In the genomic region with DNA sequence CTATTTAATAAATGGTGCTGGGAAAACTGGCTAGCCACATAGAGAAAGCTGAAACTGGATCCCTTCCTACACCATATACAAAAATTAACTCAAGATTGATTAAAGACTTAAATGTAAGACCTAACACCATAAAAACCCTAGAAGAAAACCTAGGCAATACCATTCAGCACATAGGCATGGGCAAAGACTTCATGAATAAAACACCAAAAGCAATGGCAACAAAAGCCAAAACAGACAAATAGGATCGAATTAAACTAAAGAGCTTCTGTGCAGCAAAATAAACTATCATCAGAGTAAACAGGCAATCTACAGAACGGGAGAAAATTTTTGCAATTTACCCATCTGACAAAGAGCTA, we compare ENCODE assay signal across 8 cellular contexts.
DNase-seq lines count a peak whose midpoint lies in the region; ATAC-seq, FAIRE-seq and TF ChIP-seq lines count a peak whose summit lies in the region.
"Not testable (repeated sequence)": the region's sequence is repeated elsewhere in the genome, so short reads cannot be mapped to it uniquely, and the experiment has no call there.

No MANE protein-coding gene starts in this region.

- not testable (repeated sequence) for H3F3A ChIP-seq in PC-9 (ENCODE audit: insufficient read depth, low read depth)

- CTCF ChIA-PET in PC-9 (lab: Charles Lee), result not testable (repeated sequence)
- CTCF ChIA-PET in WTC11 (lab: Charles Lee), result interaction anchor here (1.0 kb wide), 1 partner anchor 26 kb away, joined by 10 read pairs; no protein-coding TSS in a partner anchor

- not testable (repeated sequence) for TF ChIP-seq CTCF in 22Rv1 (IDR thresholded peaks at IDR 0.05); PC-9 (conservative IDR thresholded peaks at IDR 0.05); WTC11 (IDR thresholded peaks at IDR 0.05); endodermal cell (conservative IDR thresholded peaks at IDR 0.05); mucosa of descending colon (IDR thresholded peaks at IDR 0.05)

- peak overlapping the region; percentile 84 for H3K4me2 ChIP-seq in PC-9

- H3K9ac ChIP-seq in ES-I3 (ENCODE audit: low read depth, low read length), result peak overlapping the region; percentile 63
- peak overlapping the region; percentile 83 for H3K9ac ChIP-seq in HUES6 (ENCODE audit: low read length)
- not testable (repeated sequence) for H3K9ac ChIP-seq in endodermal cell (ENCODE audit: extremely low read depth, low read length, poor library complexity, severe bottlenecking)

- not testable (repeated sequence) for H3K36me3 ChIP-seq in ES-I3 (ENCODE audit: insufficient read depth, low read length); HUES6 (ENCODE audit: control insufficient read depth, insufficient read depth, low read length); PC-9 (ENCODE audit: low read depth); endodermal cell (ENCODE audit: control insufficient read depth, insufficient read depth, low read length); mucosa of descending colon (ENCODE audit: low read depth); small intestine (ENCODE audit: control insufficient read depth in 2 of 2, insufficient read depth in 2 of 2, low read length in 2 of 2)

- H4K20me1 ChIP-seq in PC-9 (ENCODE audit: insufficient read depth), result not testable (repeated sequence)

- not testable (repeated sequence) for FAIRE-seq in small intestine (lab: Jason Lieb, UNC)

- H3K4me3 Mint-ChIP-seq in WTC11 (peak overlapping the region; percentile 66), endodermal cell (peak overlapping the region; percentile 69)

- not testable (repeated sequence) for BruUV-seq in PC-9 (replicated peaks; lab: Mats Ljungman, UMichigan)

- peaks cover 22% of the 10 kb centered on the region for H3K4me1 Mint-ChIP-seq in WTC11
- H3K4me1 Mint-ChIP-seq in endodermal cell, result not testable (repeated sequence)

- H3K79me2 ChIP-seq in PC-9 (ENCODE audit: low read depth), result not testable (repeated sequence)

- H3K9me3 ChIP-seq in ES-I3 (ENCODE audit: control insufficient read depth, insufficient read depth, low read length); HUES6 (ENCODE audit: control insufficient read depth, insufficient read depth, low read depth, low read length); PC-9 (ENCODE audit: insufficient read depth, low read depth); endodermal cell (ENCODE audit: control insufficient read depth, low read length); mucosa of descending colon; small intestine (ENCODE audit: control insufficient read depth, low read depth): not testable (repeated sequence)

- peak overlapping the region; percentile 89 for H2AFZ ChIP-seq in PC-9

- not testable (repeated sequence) for H3K4me1 ChIP-seq in ES-I3 (ENCODE audit: insufficient read depth, low read length); HUES6 (ENCODE audit: control insufficient read depth, insufficient read depth, low read length); PC-9 (replicated peaks; ENCODE audit: insufficient read depth); endodermal cell (ENCODE audit: control insufficient read depth, insufficient read depth, low read length); mucosa of descending colon (ENCODE audit: low read depth); small intestine (ENCODE audit: control insufficient read depth in 2 of 2, insufficient read depth in 1 of 2, low read depth in 1 of 2, low read length in 1 of 2)

- POLR2A ChIA-PET in PC-9 (lab: Charles Lee; ENCODE audit: unreplicated experiment), result interaction anchor here (0.6 kb wide), 1 partner anchor 260 kb away, joined by 3 read pairs; no protein-coding TSS in a partner anchor
- POLR2A ChIA-PET in WTC11 (lab: Charles Lee), result not testable (repeated sequence)

- H3K36me3 Mint-ChIP-seq in WTC11, result peaks cover 24% of the 10 kb centered on the region
- H3K36me3 Mint-ChIP-seq in endodermal cell (ENCODE audit: low read depth), result not testable (repeated sequence)

- H3K27me3 Mint-ChIP-seq in WTC11 (ENCODE audit: low read depth); endodermal cell (ENCODE audit: insufficient read depth): not testable (repeated sequence)

- H3K27me3 ChIP-seq in HUES6 (ENCODE audit: control insufficient read depth, insufficient read depth, low read length); PC-9 (ENCODE audit: insufficient read depth, low read depth); endodermal cell (ENCODE audit: control insufficient read depth, insufficient read depth, low read length, poor library complexity, severe bottlenecking); small intestine (ENCODE audit: control insufficient read depth in 2 of 2, insufficient read depth in 2 of 2, low read length in 2 of 2): not testable (repeated sequence)

- H3K27ac Mint-ChIP-seq in WTC11, result peak overlapping the region; percentile 50
- H3K27ac Mint-ChIP-seq in endodermal cell, result peak overlapping the region; percentile 95

- H3K27ac ChIP-seq in 22Rv1 (peak overlapping the region; percentile 84), small intestine (ENCODE audit: low read depth in 1 of 2, low read length in 1 of 2) (peak overlapping the region; percentile 70 to 81)
- H3K27ac ChIP-seq in HUES6 (ENCODE audit: low read depth, low read length); PC-9; endodermal cell (ENCODE audit: low read depth, low read length): not testable (repeated sequence)

- not testable (repeated sequence) for ATAC-seq in WTC11
- ATAC-seq in mucosa of descending colon, result peak; percentile 32

- not testable (repeated sequence) for H3K9me2 ChIP-seq in PC-9 (ENCODE audit: insufficient read depth)

- H3K9me3 Mint-ChIP-seq in WTC11 (peaks cover 31% of the 10 kb centered on the region), endodermal cell (peaks cover 41% of the 10 kb centered on the region)

- intact Hi-C loops in PC-9 (cut with micrococcal nuclease; ENCODE audit: unreplicated experiment), result loop anchor here (10.0 kb wide), 1 partner anchor 122 kb away; no protein-coding TSS in a partner anchor
- intact Hi-C loops in mucosa of descending colon (cut with DNase I, micrococcal nuclease), result not testable (repeated sequence)

- DNase-seq in PC-9; WTC11 (ENCODE audit: low spot score); endodermal cell; mucosa of descending colon; small intestine: not testable (repeated sequence)

- H3K4me3 ChIP-seq in HUES6 (ENCODE audit: low read depth, low read length), result peak overlapping the region; percentile 58
- H3K4me3 ChIP-seq in PC-9, result peak overlapping the region; percentile 82
- not testable (repeated sequence) for H3K4me3 ChIP-seq in endodermal cell (ENCODE audit: low read length)
- peak overlapping the region; percentile 11 for H3K4me3 ChIP-seq in mucosa of descending colon
- peak overlapping the region in 1 of 2 donors; percentile 38 for H3K4me3 ChIP-seq in small intestine (ENCODE audit: low read depth in 1 of 2, low read length in 2 of 2)

- 85 to 93% methylated on average over 2 of the region's 2 CpGs for WGBS in endodermal cell (ENCODE audit: insufficient coverage in 1 of 2, insufficient read length in 1 of 2), 2 experiments
- 17 to 63% (median 30%) methylated on average over 2 of the region's 2 CpGs for WGBS in small intestine, 3 donors
